Comparison of ENCODE assay signal across 29 cellular contexts in the genomic region with DNA sequence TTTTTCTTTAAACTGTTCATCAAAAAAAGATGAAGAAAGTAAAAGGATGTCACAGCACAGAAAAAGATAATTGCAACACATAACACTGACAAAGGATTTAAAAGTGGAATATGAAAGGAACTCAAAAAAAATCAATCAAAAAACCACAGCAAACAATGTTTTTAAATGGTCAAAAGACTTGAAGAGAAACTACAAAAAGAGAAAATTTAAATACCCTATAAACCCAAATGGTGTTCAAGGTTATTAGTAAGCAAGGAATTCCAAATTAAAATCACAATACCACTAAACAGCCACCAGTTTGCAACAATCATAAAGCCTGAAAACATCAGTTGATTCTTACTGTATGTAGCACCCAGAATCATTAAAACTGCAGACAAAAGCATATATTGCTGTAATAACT.
"Had no signal": no experiment of that assay in that cellular context is flagged by ENCODE, and none has a peak within 500 bp of the region (broad histone marks: within the 10 kb centered on the region; RNA-seq: fewer than 3 reads in every experiment).

No MANE protein-coding gene starts in this region.

- H3K27ac Mint-ChIP-seq: stimulated activated effector memory CD8-positive, alpha-beta T cell treated with anti-CD3 and anti-CD28 coated beads, Interleukin-12 subunit alpha, Interleukin-12 subunit beta, amount 100 ng/mL, for 72 hours; stimulated activated memory B cell treated with anti-CD40 and anti-IgM and Interleukin-4, amounts not matched to agents 10 μg/mL and 1 μg/mL and 100 μg/mL, for 72 hours; stimulated activated naive B cell treated with anti-CD40 and anti-IgM and Interleukin-4, amounts not matched to agents 10 μg/mL and 1 μg/mL and 100 μg/mL, for 72 hours; stimulated activated naive CD8-positive, alpha-beta T cell treated with anti-CD3 and anti-CD28 coated beads, Interleukin-15, amount 100 ng/mL, for 72 hours; stimulated activated naive CD8-positive, alpha-beta T cell treated with anti-CD3 and anti-CD28 coated beads, Interleukin-15, Interleukin-2, amounts not matched to agents 100 ng/mL and 50 ng/mL, for 24 hours; type B pancreatic cell had no signal

- DNase-seq: stimulated activated CD4-positive, alpha-beta T cell treated with anti-CD3 and anti-CD28 coated beads, Interleukin-2, amount 100 ng/mL, for 48 hours; stimulated activated CD4-positive, alpha-beta T cell treated with anti-CD3 and anti-CD28 coated beads, Interleukin-4, amount 100 ng/mL, for 1 hour; stimulated activated CD4-positive, alpha-beta T cell treated with anti-CD3 and anti-CD28 coated beads, Interleukin-4, amount 100 ng/mL, for 24 hours; stimulated activated CD4-positive, alpha-beta T cell treated with anti-CD3 and anti-CD28 coated beads, Interleukin-4, amount 100 ng/mL, for 4 hours; stimulated activated CD8-positive, alpha-beta memory T cell treated with anti-CD3 and anti-CD28 coated beads, Interleukin-4, amount 100 ng/mL, for 48 hours; stimulated activated naive B cell treated with anti-CD40 and anti-IgM and Interleukin-4, amounts not matched to agents 10 μg/mL and 1 μg/mL and 100 μg/mL, for 72 hours; stimulated activated naive CD4-positive, alpha-beta T cell; stimulated activated naive CD4-positive, alpha-beta T cell treated with Interleukin-2 at 50 U/mL for 16 hours; stimulated activated naive CD8-positive, alpha-beta T cell treated with anti-CD3 and anti-CD28 coated beads, Interleukin-15, amount 100 ng/mL, for 72 hours; stimulated activated naive CD8-positive, alpha-beta T cell treated with anti-CD3 and anti-CD28 coated beads, Interleukin-15, Interleukin-2, amounts not matched to agents 100 U/mL and 50 U/mL, for 24 hours; stomach; substantia nigra; testis; thyroid gland; tibial artery; transverse colon; trophoblast cell; upper lobe of left lung; upper lobe of right lung; uterus had no signal

- H3K27me3 ChIP-seq: stomach, suprapubic skin, testis, thyroid gland, tibial artery, tibial nerve, transverse colon, upper lobe of left lung, upper lobe of right lung, uterus, vagina had no signal

- H3K4me1 Mint-ChIP-seq: stimulated activated effector memory CD8-positive, alpha-beta T cell treated with anti-CD3 and anti-CD28 coated beads, Interleukin-12 subunit alpha, Interleukin-12 subunit beta, amount 100 ng/mL, for 72 hours; stimulated activated memory B cell treated with anti-CD40 and anti-IgM and Interleukin-4, amounts not matched to agents 10 μg/mL and 1 μg/mL and 100 μg/mL, for 72 hours; stimulated activated naive B cell treated with anti-CD40 and anti-IgM and Interleukin-4, amounts not matched to agents 10 μg/mL and 1 μg/mL and 100 μg/mL, for 72 hours; stimulated activated naive CD8-positive, alpha-beta T cell treated with anti-CD3 and anti-CD28 coated beads, Interleukin-15, amount 100 ng/mL, for 72 hours had no signal

- H3K4me3 ChIP-seq: stomach, suprapubic skin, testis, thoracic aorta, thyroid gland, tibial artery, tibial nerve, transverse colon, upper lobe of left lung, upper lobe of right lung, uterus, vagina had no signal

- H3K36me3 ChIP-seq: stomach, suprapubic skin, thoracic aorta, thyroid gland, tibial artery, tibial nerve, transverse colon, upper lobe of left lung, upper lobe of right lung, uterus, vagina had no signal

- H3K27me3 Mint-ChIP-seq: stimulated activated memory B cell treated with anti-CD40 and anti-IgM and Interleukin-4, amounts not matched to agents 10 μg/mL and 1 μg/mL and 100 μg/mL, for 72 hours; stimulated activated naive B cell treated with anti-CD40 and anti-IgM and Interleukin-4, amounts not matched to agents 10 μg/mL and 1 μg/mL and 100 μg/mL, for 72 hours; stimulated activated naive CD8-positive, alpha-beta T cell treated with anti-CD3 and anti-CD28 coated beads, Interleukin-15, amount 100 ng/mL, for 72 hours; stimulated activated naive CD8-positive, alpha-beta T cell treated with anti-CD3 and anti-CD28 coated beads, Interleukin-15, Interleukin-2, amounts not matched to agents 100 ng/mL and 50 ng/mL, for 24 hours; type B pancreatic cell had no signal

- ATAC-seq: stimulated activated effector memory CD8-positive, alpha-beta T cell treated with anti-CD3 and anti-CD28 coated beads, Interleukin-12 subunit alpha, Interleukin-12 subunit beta, amount 100 ng/mL, for 72 hours; stimulated activated memory B cell treated with anti-CD40 and anti-IgM and Interleukin-4, amounts not matched to agents 10 μg/mL and 1 μg/mL and 100 μg/mL, for 72 hours; stimulated activated naive B cell treated with anti-CD40 and anti-IgM and Interleukin-4, amounts not matched to agents 10 μg/mL and 1 μg/mL and 100 μg/mL, for 72 hours; stimulated activated naive CD8-positive, alpha-beta T cell treated with anti-CD3 and anti-CD28 coated beads, Interleukin-15, amount 100 ng/mL, for 72 hours; stimulated activated naive CD8-positive, alpha-beta T cell treated with anti-CD3 and anti-CD28 coated beads, Interleukin-15, Interleukin-2, amounts not matched to agents 100 U/mL and 50 U/mL, for 24 hours; upper lobe of right lung had no signal

- H3K27ac ChIP-seq: stomach, suprapubic skin, testis, thoracic aorta, thyroid gland, tibial artery, tibial nerve, transverse colon, upper lobe of left lung, upper lobe of right lung, uterus, vagina had no signal

- H3K9me3 Mint-ChIP-seq: stimulated activated memory B cell treated with anti-CD40 and anti-IgM and Interleukin-4, amounts not matched to agents 10 μg/mL and 1 μg/mL and 100 μg/mL, for 72 hours; stimulated activated naive B cell treated with anti-CD40 and anti-IgM and Interleukin-4, amounts not matched to agents 10 μg/mL and 1 μg/mL and 100 μg/mL, for 72 hours; stimulated activated naive CD8-positive, alpha-beta T cell treated with anti-CD3 and anti-CD28 coated beads, Interleukin-15, amount 100 ng/mL, for 72 hours; type B pancreatic cell had no signal

- H3K9me3 ChIP-seq: stomach, suprapubic skin, testis, thoracic aorta, thyroid gland, tibial artery, tibial nerve, transverse colon, upper lobe of left lung, upper lobe of right lung, uterus, vagina had no signal

- H3K4me3 Mint-ChIP-seq: stimulated activated effector memory CD8-positive, alpha-beta T cell treated with anti-CD3 and anti-CD28 coated beads, Interleukin-12 subunit alpha, Interleukin-12 subunit beta, amount 100 ng/mL, for 72 hours; stimulated activated memory B cell treated with anti-CD40 and anti-IgM and Interleukin-4, amounts not matched to agents 10 μg/mL and 1 μg/mL and 100 μg/mL, for 72 hours; stimulated activated naive B cell treated with anti-CD40 and anti-IgM and Interleukin-4, amounts not matched to agents 10 μg/mL and 1 μg/mL and 100 μg/mL, for 72 hours; stimulated activated naive CD8-positive, alpha-beta T cell treated with anti-CD3 and anti-CD28 coated beads, Interleukin-15, amount 100 ng/mL, for 72 hours; stimulated activated naive CD8-positive, alpha-beta T cell treated with anti-CD3 and anti-CD28 coated beads, Interleukin-15, Interleukin-2, amounts not matched to agents 100 ng/mL and 50 ng/mL, for 24 hours; type B pancreatic cell had no signal

- FAIRE-seq: urothelium cell line had no signal

- H3K36me3 Mint-ChIP-seq: stimulated activated effector memory CD8-positive, alpha-beta T cell treated with anti-CD3 and anti-CD28 coated beads, Interleukin-12 subunit alpha, Interleukin-12 subunit beta, amount 100 ng/mL, for 72 hours; stimulated activated memory B cell treated with anti-CD40 and anti-IgM and Interleukin-4, amounts not matched to agents 10 μg/mL and 1 μg/mL and 100 μg/mL, for 72 hours; stimulated activated naive B cell treated with anti-CD40 and anti-IgM and Interleukin-4, amounts not matched to agents 10 μg/mL and 1 μg/mL and 100 μg/mL, for 72 hours; type B pancreatic cell had no signal

- H3K4me1 ChIP-seq: stomach, suprapubic skin, testis, thyroid gland, tibial artery, tibial nerve, transverse colon, upper lobe of left lung, upper lobe of right lung, uterus, vagina had no signal
